Comparison of ENCODE assay signal across 18 cellular contexts in the genomic region with DNA sequence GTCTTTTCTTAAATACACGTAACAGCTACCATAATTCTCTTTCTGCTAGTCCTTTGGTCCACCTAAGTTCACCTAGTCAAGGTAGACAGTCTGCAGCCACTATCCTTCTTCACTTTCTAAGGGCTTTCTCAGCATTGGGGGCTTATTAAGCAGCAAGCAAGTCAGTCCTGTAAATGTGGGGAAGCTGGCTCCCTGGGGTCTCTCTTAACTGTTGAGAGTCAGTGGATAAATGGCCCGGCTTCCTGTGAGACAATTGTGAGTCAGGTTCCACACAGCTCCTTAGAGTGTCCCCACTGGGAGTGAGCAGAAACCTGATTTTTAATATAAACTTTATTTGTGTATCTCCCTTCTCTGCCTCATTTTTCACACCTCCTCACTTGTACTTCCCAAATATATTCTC.
DNase-seq lines count a peak whose midpoint lies in the region; ATAC-seq, FAIRE-seq and TF ChIP-seq lines count a peak whose summit lies in the region.
"Had no signal": no experiment of that assay in that cellular context is flagged by ENCODE, and none has a peak within 500 bp of the region (broad histone marks: within the 10 kb centered on the region; RNA-seq: fewer than 3 reads in every experiment).

No MANE protein-coding gene starts in this region.

- TF ChIP-seq CTCF in astrocyte (IDR thresholded peaks at IDR 0.05; ENCODE audit: insufficient read depth, low read depth, low read length) = no peak

- H3K79me1 ChIP-seq in mesendoderm (ENCODE audit: low read length) = no peaks in the 10 kb centered on the region

- H3K4me3 Mint-ChIP-seq in astrocyte (ENCODE audit: unreplicated experiment) = no peak overlapping the region
- H3K4me3 Mint-ChIP-seq: CD4-positive, alpha-beta T cell had no signal

- no peak for FAIRE-seq in astrocyte (lab: Jason Lieb, UNC)
- FAIRE-seq: G401.6, GM12892, HepG2 had no signal

- H3K4me2 ChIP-seq in BLaER1 (peak overlapping the region; percentile 35), astrocyte (ENCODE audit: low read length) (peak overlapping the region; percentile 16), mesendoderm (ENCODE audit: low read length) (no peak overlapping the region)
- H3K4me2 ChIP-seq: KMS-11 had no signal

- no peak overlapping the region for H3K4me3 ChIP-seq in BLaER1
- no peak overlapping the region for H3K4me3 ChIP-seq in astrocyte (ENCODE audit: insufficient read depth, low read depth, low read length)
- no peak overlapping the region for H3K4me3 ChIP-seq in mesendoderm (ENCODE audit: low read length)

- H3K79me2 ChIP-seq in astrocyte (ENCODE audit: insufficient read depth, low read length) (peaks cover 22% of the 10 kb centered on the region), mesendoderm (ENCODE audit: control insufficient read depth, insufficient read depth, low read length) (no peaks in the 10 kb centered on the region)

- H4K8ac ChIP-seq in mesendoderm (ENCODE audit: low read depth, low read length) = no peak overlapping the region

- DNase-seq in HT1080 (ENCODE audit: low read depth) (peak; percentile 39), astrocyte (ENCODE audit: low read depth) (no peak), mesendoderm (peak; percentile 23), NCI-H510A (lab: John Stamatoyannopoulos, UW) (no peak)
- no peak for DNase-seq in stimulated activated CD4-positive, alpha-beta T cell treated with anti-CD3 and anti-CD28 coated beads, Interleukin-4, amount 100 ng/mL, for 24 hours
- DNase-seq: 8988T; ACHN; C1 segment of cervical spinal cord; Calu3; CD4-positive, alpha-beta T cell; DMS 273 treated with DMSO at 0.1 percent for 48 hours; H7 had no signal

- H3K56ac ChIP-seq in mesendoderm (ENCODE audit: low read length) = no peak overlapping the region

- no peak overlapping the region for H2BK15ac ChIP-seq in mesendoderm (replicated peaks; ENCODE audit: low read depth)

- peaks cover 7% of the 10 kb centered on the region for H3K4me1 Mint-ChIP-seq in astrocyte (ENCODE audit: low read depth, unreplicated experiment)

- no peaks in the 10 kb centered on the region for H3K36me3 ChIP-seq in BLaER1
- no peaks in the 10 kb centered on the region for H3K36me3 ChIP-seq in astrocyte (ENCODE audit: insufficient read depth, low read length)
- H3K36me3 ChIP-seq in mesendoderm (ENCODE audit: control insufficient read depth, insufficient read depth, low read length) = no peaks in the 10 kb centered on the region

- H3K9me3 Mint-ChIP-seq in astrocyte (ENCODE audit: unreplicated experiment) = no peaks in the 10 kb centered on the region
- H3K9me3 Mint-ChIP-seq: CD4-positive, alpha-beta T cell had no signal

- no peaks in the 10 kb centered on the region for H3K36me3 Mint-ChIP-seq in astrocyte (ENCODE audit: low read depth, unreplicated experiment)

- H3K18ac ChIP-seq in mesendoderm (ENCODE audit: low read length) = no peak overlapping the region

- no peak overlapping the region for H2AK5ac ChIP-seq in mesendoderm (ENCODE audit: low read length)

- peaks cover 51% of the 10 kb centered on the region for H3K4me1 ChIP-seq in BLaER1
- peaks cover 40% of the 10 kb centered on the region for H3K4me1 ChIP-seq in astrocyte (ENCODE audit: insufficient read depth, low read length)
- H3K4me1 ChIP-seq in mesendoderm (ENCODE audit: control insufficient read depth, low read depth, low read length) = peaks cover 4% of the 10 kb centered on the region

- H4K20me1 ChIP-seq in BLaER1 (no peaks in the 10 kb centered on the region), astrocyte (ENCODE audit: insufficient read depth, low read length) (no peaks in the 10 kb centered on the region)

- no peak overlapping the region for H3K4ac ChIP-seq in mesendoderm (ENCODE audit: low read depth, low read length)

- H4K5ac ChIP-seq in mesendoderm (ENCODE audit: low read length) = no peak overlapping the region

- H2BK5ac ChIP-seq in mesendoderm (ENCODE audit: low read length) = no peak overlapping the region

- no peak overlapping the region for H3K9ac ChIP-seq in BLaER1
- H3K9ac ChIP-seq in astrocyte (ENCODE audit: low read length) = no peak overlapping the region
- H3K9ac ChIP-seq in mesendoderm (ENCODE audit: low read length) = no peak overlapping the region
- H3K9ac ChIP-seq: KMS-11 had no signal

- peaks cover under 1% of the 10 kb centered on the region for H3K27me3 Mint-ChIP-seq in astrocyte (ENCODE audit: low read depth, unreplicated experiment)
- H3K27me3 Mint-ChIP-seq: CD4-positive, alpha-beta T cell had no signal

- peaks cover 13% of the 10 kb centered on the region; the same call in 1 of the 2 replicates for H3K9me3 ChIP-seq in BLaER1
- H3K9me3 ChIP-seq in astrocyte (ENCODE audit: insufficient read depth, low read depth, low read length) = no peaks in the 10 kb centered on the region

- no peak overlapping the region for H2BK120ac ChIP-seq in mesendoderm (ENCODE audit: low read depth, low read length)

- H3K27ac Mint-ChIP-seq in astrocyte (ENCODE audit: unreplicated experiment) = no peak overlapping the region
- H3K27ac Mint-ChIP-seq: CD4-positive, alpha-beta T cell had no signal

- no peaks in the 10 kb centered on the region for H3K27me3 ChIP-seq in BLaER1
- no peaks in the 10 kb centered on the region for H3K27me3 ChIP-seq in astrocyte (ENCODE audit: insufficient read depth, low read length)
- H3K27me3 ChIP-seq in mesendoderm (ENCODE audit: insufficient read depth, low read length, poor library complexity) = no peaks in the 10 kb centered on the region

- H3K23ac ChIP-seq in mesendoderm (ENCODE audit: low read length) = no peak overlapping the region

- WGBS in mesendoderm (ENCODE audit: extremely low coverage, insufficient coverage, low lambda C conversion rate) = no CpG with 5 or more reads among the region's 2 CpGs

- ATAC-seq in GM18861 (IDR thresholded peaks at IDR 0.05; ENCODE audit: unreplicated experiment) = no peak
- ATAC-seq: HepG2 had no signal

- H3K27ac ChIP-seq in BLaER1 (no peak overlapping the region; the same call in 1 of the 2 replicates), astrocyte (ENCODE audit: low read depth, low read length) (no peak overlapping the region), mesendoderm (ENCODE audit: low read depth, low read length) (no peak overlapping the region)
- H3K27ac ChIP-seq: KMS-11 had no signal

- no peak overlapping the region for H2AFZ ChIP-seq in astrocyte (ENCODE audit: low read depth, low read length)

Comparison
In these comparisons a context has a peak if more than half of its experiments do, and no peak if none do; other contexts are left out.
1. DNase-seq: peak in HT1080 (single experiment) and mesendoderm (single experiment); none in astrocyte (single experiment), stimulated activated CD4-positive, alpha-beta T cell treated with anti-CD3 and anti-CD28 coated beads, Interleukin-4, amount 100 ng/mL, for 24 hours (single experiment) and NCI-H510A (single experiment).